21 cellular contexts compared by ENCODE assay signal in genomic region chr10:25815236-25815635, GRCh38.
"Had no signal": no experiment of that assay in that cellular context is flagged by ENCODE, and none has a peak within 500 bp of the region (broad histone marks: within the 10 kb centered on the region; RNA-seq: fewer than 3 reads in every experiment).

No MANE protein-coding gene starts in this region.

- H3K4me1 Mint-ChIP-seq: activated naive CD8-positive, alpha-beta T cell treated with anti-CD3 and anti-CD28 coated beads, Interleukin-2, amount 10 ng/mL, durations not matched to agents 7 days and 5 days; T-helper 17 cell had no signal

- H3K9me3 Mint-ChIP-seq: activated naive CD8-positive, alpha-beta T cell treated with anti-CD3 and anti-CD28 coated beads, Interleukin-2, amount 10 ng/mL, durations not matched to agents 7 days and 5 days; activated T-helper 1 cell treated with anti-CD3 and anti-CD28 coated beads, Interleukin-12 subunit alpha, Interleukin-12 subunit beta, Interleukin-2, Interleukin-4 antibody, amounts not matched to agents 30 ng/mL and 10 ng/mL and 1 ng/mL, durations not matched to agents 14 hours and 24 hours and 36 hours had no signal

- DNase-seq: activated CD4-positive, alpha-beta T cell treated with anti-CD3 and anti-CD28 coated beads for 4 hours; activated naive CD4-positive, alpha-beta T cell; activated naive CD8-positive, alpha-beta T cell treated with anti-CD3 and anti-CD28 coated beads, Interleukin-2, amount 10 ng/mL, durations not matched to agents 7 days and 5 days; aorta; caudate nucleus; colonic mucosa; foreskin melanocyte; head of caudate nucleus; nucleus accumbens; stimulated activated CD4-positive, alpha-beta T cell treated with anti-CD3 and anti-CD28 coated beads, Interleukin-4, amount 100 ng/mL, for 4 hours; stimulated activated CD8-positive, alpha-beta memory T cell treated with anti-CD3 and anti-CD28 coated beads, Interleukin-4, amount 100 ng/mL, for 48 hours; stimulated activated naive CD4-positive, alpha-beta T cell treated with Interleukin-2 at 50 U/mL for 16 hours; substantia nigra; T-helper 17 cell had no signal

- H3K27ac ChIP-seq: colonic mucosa, right atrium auricular region, skin epidermis, tibial nerve had no signal

- H3K36me3 Mint-ChIP-seq: activated naive CD8-positive, alpha-beta T cell treated with anti-CD3 and anti-CD28 coated beads, Interleukin-2, amount 10 ng/mL, durations not matched to agents 7 days and 5 days; natural killer cell treated with Interleukin-12 subunit alpha and Interleukin-12 subunit beta and Interleukin-15 and Interleukin-18, amount 100 ng/mL, for 72 hours had no signal

- H3K9me3 ChIP-seq: colonic mucosa, right atrium auricular region, tibial nerve had no signal

- H3K36me3 ChIP-seq: colonic mucosa, right atrium auricular region, tibial nerve had no signal

- H3K27me3 Mint-ChIP-seq: activated naive CD8-positive, alpha-beta T cell treated with anti-CD3 and anti-CD28 coated beads, Interleukin-2, amount 10 ng/mL, durations not matched to agents 7 days and 5 days; natural killer cell treated with Interleukin-12 subunit alpha and Interleukin-12 subunit beta and Interleukin-15 and Interleukin-18, amount 100 ng/mL, for 72 hours had no signal

- H3K4me3 ChIP-seq: colonic mucosa, right atrium auricular region, skin epidermis, tibial nerve had no signal

- ATAC-seq: esophagus mucosa; natural killer cell treated with Interleukin-12 subunit alpha and Interleukin-12 subunit beta and Interleukin-15 and Interleukin-18, amount 100 ng/mL, for 72 hours; T-helper 17 cell; WTC11 had no signal

- H3K27me3 ChIP-seq: colonic mucosa, right atrium auricular region, tibial nerve had no signal

- H3K4me3 Mint-ChIP-seq: activated naive CD8-positive, alpha-beta T cell treated with anti-CD3 and anti-CD28 coated beads, Interleukin-2, amount 10 ng/mL, durations not matched to agents 7 days and 5 days; activated T-helper 1 cell treated with anti-CD3 and anti-CD28 coated beads, Interleukin-12 subunit alpha, Interleukin-12 subunit beta, Interleukin-2, Interleukin-4 antibody, amounts not matched to agents 30 ng/mL and 10 ng/mL and 1 ng/mL, durations not matched to agents 14 hours and 24 hours and 36 hours; natural killer cell treated with Interleukin-12 subunit alpha and Interleukin-12 subunit beta and Interleukin-15 and Interleukin-18, amount 100 ng/mL, for 72 hours; T-helper 17 cell; WTC11 had no signal
